In genomic region chr6:163133691-163134090, GRCh38 we compare ENCODE assay signal across 9 cellular contexts.
"Had no signal": no experiment of that assay in that cellular context is flagged by ENCODE, and none has a peak within 500 bp of the region (broad histone marks: within the 10 kb centered on the region; RNA-seq: fewer than 3 reads in every experiment).

No MANE protein-coding gene starts in this region.

- H3K36me3 ChIP-seq: HAP-1 had no signal

- H3K27ac Mint-ChIP-seq: GM23338, H9, HFFc6 had no signal

- H3K9me3 ChIP-seq: HAP-1 had no signal

- FAIRE-seq: H54 had no signal

- H3K27ac ChIP-seq: GM23248 had no signal

- DNase-seq: GM23248, GOT3, H7, H9, HCEC 1CT, HFFc6 had no signal

- H3K9me3 Mint-ChIP-seq: GM23338 had no signal

- H3K9ac ChIP-seq: GM23248 had no signal

- H3K4me2 ChIP-seq: GM23338 had no signal

- H3K4me3 ChIP-seq: GM23248, GM23338, HAP-1 had no signal

- H2AFZ ChIP-seq: GM23248, GM23338 had no signal

- H3K4me3 Mint-ChIP-seq: GM23338, H9, HFFc6 had no signal
